Comparison of ENCODE assay signal across 13 cellular contexts in genomic region chr17:50692448-50693040, GRCh38. TPM values are rescaled to one million over a fixed set of nuclear protein-coding genes. Genes with fewer than 3 reads are reported as not detected.
A peak's percentile ranks its signal among the peaks of the same experiment; 100 is the strongest.
DNase-seq lines count a peak whose midpoint lies in the region; ATAC-seq and TF ChIP-seq lines count a peak whose summit lies in the region.
"Had no signal": no experiment of that assay in that cellular context is flagged by ENCODE, and none has a peak within 500 bp of the region (broad histone marks: within the 10 kb centered on the region; RNA-seq: fewer than 3 reads in every experiment).

No MANE protein-coding gene starts in this region.

- no peaks in the 10 kb centered on the region for H3K27me3 ChIP-seq in Caco-2 (replicated peaks; ENCODE audit: control insufficient read depth, insufficient read depth, low read length)
- no peaks in the 10 kb centered on the region for H3K27me3 ChIP-seq in Panc1 (ENCODE audit: control insufficient read depth, insufficient read depth, low read length)
- no peaks in the 10 kb centered on the region for H3K27me3 ChIP-seq in hepatocyte
- no peaks in the 10 kb centered on the region for H3K27me3 ChIP-seq in parathyroid adenoma (ENCODE audit: control insufficient read depth, insufficient read depth, low read length)
- H3K27me3 ChIP-seq: neutrophil had no signal

- H3K36me3 ChIP-seq in Caco-2 (ENCODE audit: control insufficient read depth, insufficient read depth, low read length) (peaks cover 13% of the 10 kb centered on the region), Panc1 (ENCODE audit: control insufficient read depth, insufficient read depth, low read length) (peaks cover 21% of the 10 kb centered on the region), hepatocyte (replicated peaks; ENCODE audit: insufficient read depth, low read depth) (no peaks in the 10 kb centered on the region), parathyroid adenoma (ENCODE audit: control insufficient read depth, insufficient read depth, low read length) (no peaks in the 10 kb centered on the region)

- 67% methylated on average over 6 of the region's 6 CpGs for WGBS in hepatocyte (ENCODE audit: low lambda C conversion rate, missing lambda C conversion rate)

- in situ Hi-C loops in Panc1 (cut with HindIII; ENCODE audit: low pct_unique_long_range_greater_than_20kb, low sequenced_read_pairs) = no loop called here

- H3K4me2 ChIP-seq in hepatocyte (peak overlapping the region; percentile 62), parathyroid adenoma (ENCODE audit: low read length) (no peak overlapping the region)

- peak overlapping the region; percentile 88 for H3K27ac Mint-ChIP-seq in Caco-2 (ENCODE audit: unreplicated experiment)
- H3K27ac Mint-ChIP-seq in activated CD4-positive, alpha-beta memory T cell treated with anti-CD3 and anti-CD28 coated beads, Interleukin-2, amount 10 ng/mL, durations not matched to agents 7 days and 5 days = no peak overlapping the region
- H3K27ac Mint-ChIP-seq: activated B cell treated with CpG ODN at 0.5 μM for 24 hours had no signal

- H3K79me2 ChIP-seq in hepatocyte (no peaks in the 10 kb centered on the region), parathyroid adenoma (no peaks in the 10 kb centered on the region)

- ATAC-seq in Panc1 = no peak
- no peak for ATAC-seq in HG02610 (IDR thresholded peaks at IDR 0.05; ENCODE audit: unreplicated experiment)
- ATAC-seq in GM19467 (IDR thresholded peaks at IDR 0.05; ENCODE audit: unreplicated experiment) = no peak

- no peaks in the 10 kb centered on the region for H3K27me3 Mint-ChIP-seq in Caco-2 (ENCODE audit: insufficient read depth, unreplicated experiment)
- no peaks in the 10 kb centered on the region for H3K27me3 Mint-ChIP-seq in activated CD4-positive, alpha-beta memory T cell treated with anti-CD3 and anti-CD28 coated beads, Interleukin-2, amount 10 ng/mL, durations not matched to agents 7 days and 5 days
- H3K27me3 Mint-ChIP-seq: activated B cell treated with CpG ODN at 0.5 μM for 24 hours had no signal

- DNase-seq in Caco-2 (peak; percentile 78 to 83), Panc1 (ENCODE audit: low read depth, low spot score) (no peak), hepatocyte (ENCODE audit: low spot score) (no peak), DMS153 (lab: John Stamatoyannopoulos, UW) (no peak)
- no peak for DNase-seq in activated CD4-positive, alpha-beta memory T cell treated with anti-CD3 and anti-CD28 coated beads, Interleukin-2, amount 10 ng/mL, durations not matched to agents 7 days and 5 days
- DNase-seq: activated B cell treated with CpG ODN at 0.5 μM for 24 hours, DMS 273 treated with DMSO at 0.1 percent for 48 hours, hippocampal formation, NCI-H2081 treated with DMSO at 0.1 percent for 48 hours had no signal

- no peaks in the 10 kb centered on the region for H3K9me3 ChIP-seq in Caco-2
- H3K9me3 ChIP-seq in Panc1 (ENCODE audit: control insufficient read depth, insufficient read depth, low read depth, low read length) = no peaks in the 10 kb centered on the region
- no peaks in the 10 kb centered on the region for H3K9me3 ChIP-seq in hepatocyte (ENCODE audit: low read depth)
- no peaks in the 10 kb centered on the region for H3K9me3 ChIP-seq in parathyroid adenoma (ENCODE audit: control insufficient read depth, low read length)
- H3K9me3 ChIP-seq: neutrophil had no signal

- H3K4me1 Mint-ChIP-seq in Caco-2 (ENCODE audit: low read depth, unreplicated experiment) = peaks cover 62% of the 10 kb centered on the region
- H3K4me1 Mint-ChIP-seq in activated CD4-positive, alpha-beta memory T cell treated with anti-CD3 and anti-CD28 coated beads, Interleukin-2, amount 10 ng/mL, durations not matched to agents 7 days and 5 days = peaks cover 14% of the 10 kb centered on the region
- H3K4me1 Mint-ChIP-seq: activated B cell treated with CpG ODN at 0.5 μM for 24 hours had no signal

- H4K20me1 ChIP-seq in hepatocyte (ENCODE audit: insufficient read depth, poor library complexity, severe bottlenecking) = no peaks in the 10 kb centered on the region

- H3K27ac ChIP-seq in Panc1 (ENCODE audit: low read length) (peak overlapping the region; percentile 29), hepatocyte (peak overlapping the region; percentile 99), parathyroid adenoma (peak overlapping the region; percentile 71)
- H3K27ac ChIP-seq: neutrophil had no signal

- no peak overlapping the region for H3K4me3 ChIP-seq in Caco-2 (ENCODE audit: low read depth, low read length)
- H3K4me3 ChIP-seq in Panc1 (ENCODE audit: low read depth in 2 of 2, low read length in 2 of 2) = no peak overlapping the region
- no peak overlapping the region for H3K4me3 ChIP-seq in hepatocyte
- no peak overlapping the region for H3K4me3 ChIP-seq in parathyroid adenoma (ENCODE audit: low read depth, low read length)

- H3K36me3 Mint-ChIP-seq in Caco-2 (ENCODE audit: insufficient read depth, unreplicated experiment) = peaks cover 66% of the 10 kb centered on the region
- peaks cover 36% of the 10 kb centered on the region for H3K36me3 Mint-ChIP-seq in activated CD4-positive, alpha-beta memory T cell treated with anti-CD3 and anti-CD28 coated beads, Interleukin-2, amount 10 ng/mL, durations not matched to agents 7 days and 5 days (ENCODE audit: low read depth)

- H2AFZ ChIP-seq in hepatocyte (no peak overlapping the region), parathyroid adenoma (no peak overlapping the region)

- no peak overlapping the region for H3K9ac ChIP-seq in parathyroid adenoma

- POLR2A ChIA-PET in Caco-2 (lab: Charles Lee) (interaction anchor here (0.6 to 2.9 kb wide), 18 partner anchors 8 to 213 kb away, joined by 3 to 21 read pairs (median 6); partner anchors contain the start of genes ABCC3, CACNA1G, LUC7L3 and TOB1), Panc1 (lab: Charles Lee) (interaction anchor here (0.6 kb wide), 2 partner anchors 70 to 1946 kb away, joined by 3 to 6 read pairs; no protein-coding TSS in a partner anchor)
- POLR2A ChIA-PET in activated CD4-positive, alpha-beta memory T cell treated with anti-CD3 and anti-CD28 coated beads, Interleukin-2, amount 10 ng/mL, durations not matched to agents 7 days and 5 days (lab: Charles Lee) = interaction anchor here (2.5 kb wide), 1 partner anchor 15 kb away, joined by 7 read pairs; the partner anchor contains the start of gene ANKRD40

- H3K9me2 ChIP-seq in hepatocyte (replicated peaks; ENCODE audit: insufficient read depth) = no peaks in the 10 kb centered on the region

- peaks cover 79% of the 10 kb centered on the region for H3K4me1 ChIP-seq in Caco-2
- H3K4me1 ChIP-seq in Panc1 (ENCODE audit: control insufficient read depth, insufficient read depth, low read length) = peaks cover 67% of the 10 kb centered on the region
- peaks cover 48% of the 10 kb centered on the region for H3K4me1 ChIP-seq in hepatocyte (ENCODE audit: insufficient read depth)
- peaks cover 21% of the 10 kb centered on the region for H3K4me1 ChIP-seq in parathyroid adenoma

- BruUV-seq in Caco-2 (replicated peaks; lab: Mats Ljungman, UMichigan) (TSS peak; percentile 86), Panc1 (replicated peaks; lab: Mats Ljungman, UMichigan) (no TSS peak)

- CTCF ChIA-PET in Caco-2 (lab: Charles Lee) (interaction anchor here (0.7 to 8.5 kb wide), 24 partner anchors 8 to 516 kb away, joined by 3 to 132 read pairs (median 5); partner anchors contain the start of genes CACNA1G, EPN3, LUC7L3 and RSAD1), Panc1 (lab: Charles Lee) (interaction anchor here (0.5 to 1.5 kb wide), 6 partner anchors 13 to 332 kb away, joined by 3 to 5 read pairs (median 4); no protein-coding TSS in a partner anchor)
- CTCF ChIA-PET in activated CD4-positive, alpha-beta memory T cell treated with anti-CD3 and anti-CD28 coated beads, Interleukin-2, amount 10 ng/mL, durations not matched to agents 7 days and 5 days (lab: Charles Lee) = interaction anchor here (1.0 to 1.2 kb wide), 2 partner anchors 10 to 149 kb away, joined by 3 read pairs; no protein-coding TSS in a partner anchor

- H3K4me3 Mint-ChIP-seq in Caco-2 (ENCODE audit: unreplicated experiment) = peak overlapping the region; percentile 63
- H3K4me3 Mint-ChIP-seq in activated CD4-positive, alpha-beta memory T cell treated with anti-CD3 and anti-CD28 coated beads, Interleukin-2, amount 10 ng/mL, durations not matched to agents 7 days and 5 days = no peak overlapping the region
- H3K4me3 Mint-ChIP-seq: activated B cell treated with CpG ODN at 0.5 μM for 24 hours had no signal

- no peaks in the 10 kb centered on the region for H3K9me3 Mint-ChIP-seq in Caco-2 (ENCODE audit: unreplicated experiment)
- no peaks in the 10 kb centered on the region for H3K9me3 Mint-ChIP-seq in activated CD4-positive, alpha-beta memory T cell treated with anti-CD3 and anti-CD28 coated beads, Interleukin-2, amount 10 ng/mL, durations not matched to agents 7 days and 5 days
- H3K9me3 Mint-ChIP-seq: activated B cell treated with CpG ODN at 0.5 μM for 24 hours had no signal

- TF ChIP-seq CTCF in Caco-2 (IDR thresholded peaks at IDR 0.05; ENCODE audit: insufficient read depth in 1 of 2, low read depth in 1 of 2, low read length in 1 of 2, severe bottlenecking in 1 of 2, unreplicated experiment in 1 of 2) (no peak), Panc1 (IDR thresholded peaks at IDR 0.05) (no peak), hepatocyte (IDR thresholded peaks at IDR 0.05; ENCODE audit: poor library complexity) (no peak), parathyroid adenoma (IDR thresholded peaks at IDR 0.05) (no peak)

- intact Hi-C loops in Caco-2 (cut with micrococcal nuclease; ENCODE audit: unreplicated experiment) = loop anchor here (1.0 to 10.0 kb wide), 4 partner anchors 8 to 328 kb away; partner anchors contain the start of gene CACNA1G
- intact Hi-C loops in Panc1 (cut with micrococcal nuclease; ENCODE audit: unreplicated experiment) = loop anchor here (5.0 kb wide), 1 partner anchor 210 kb away; no protein-coding TSS in a partner anchor

RNA-seq across cellular contexts. Expression of gene ANKRD40, which starts 15.2 kb away (rescaled TPM):
- 113 and 114 TPM in 2 replicates for total RNA-seq in Caco-2 (2022)
- total RNA-seq in Panc1 (2021; ENCODE audit: unreplicated experiment) = 57.2 TPM
- polyA plus RNA-seq in Panc1 (2012; ENCODE audit: insufficient read length) = 28.2 TPM
- total RNA-seq in hepatocyte = 28.1 and 30.8 TPM in 2 replicates
- polyA plus RNA-seq in hepatocyte = 10.3 and 11.4 TPM in 2 replicates
- total RNA-seq in activated CD4-positive, alpha-beta memory T cell treated with anti-CD3 and anti-CD28 coated beads, Interleukin-2, amount 10 ng/mL, durations not matched to agents 7 days and 5 days = 10 to 100 TPM; 29.8 to 31.1 TPM

RNA-seq across cellular contexts. Expression of gene LUC7L3, which starts 26.9 kb away (rescaled TPM):
- 284 and 287 TPM in 2 replicates for total RNA-seq in Caco-2 (2022)
- total RNA-seq in Panc1 (2021; ENCODE audit: unreplicated experiment) = 136 TPM
- 97.6 TPM for polyA plus RNA-seq in Panc1 (2012; ENCODE audit: insufficient read length)
- total RNA-seq in hepatocyte = 56.4 and 56.9 TPM in 2 replicates
- 156 and 256 TPM in 2 replicates for polyA plus RNA-seq in hepatocyte
- 100 to 1,000 TPM; 133 to 139 TPM for total RNA-seq in activated CD4-positive, alpha-beta memory T cell treated with anti-CD3 and anti-CD28 coated beads, Interleukin-2, amount 10 ng/mL, durations not matched to agents 7 days and 5 days

RNA-seq across cellular contexts. Expression of gene ABCC3, which starts 57.9 kb away (rescaled TPM):
- total RNA-seq in Caco-2 (2022) = 39.3 and 45.6 TPM in 2 replicates
- 128 TPM for total RNA-seq in Panc1 (2021; ENCODE audit: unreplicated experiment)
- polyA plus RNA-seq in Panc1 (2012; ENCODE audit: insufficient read length) = 188 TPM
- 12.6 and 18.1 TPM in 2 replicates for total RNA-seq in hepatocyte
- 16.9 and 19.2 TPM in 2 replicates for polyA plus RNA-seq in hepatocyte
- under 1 TPM in 1 of 2 experiments, not detected in 1; 0.25 TPM for total RNA-seq in activated CD4-positive, alpha-beta memory T cell treated with anti-CD3 and anti-CD28 coated beads, Interleukin-2, amount 10 ng/mL, durations not matched to agents 7 days and 5 days

Comparison
In these comparisons a context has a peak if more than half of its experiments do, and no peak if none do; other contexts are left out.
1. DNase-seq: peak in Caco-2 (2 of 2); none in Panc1 (single experiment), hepatocyte (single experiment), activated CD4-positive, alpha-beta memory T cell treated with anti-CD3 and anti-CD28 coated beads, Interleukin-2, amount 10 ng/mL, durations not matched to agents 7 days and 5 days (single experiment) and DMS153 (single experiment).
2. H3K27ac ChIP-seq: peak in every context shown above with its lines; median percentile 99 in hepatocyte; 71 in parathyroid adenoma; 29 in Panc1.
3. RNA of gene ABCC3, which starts 57.9 kb away (total RNA-seq): 128 TPM in Panc1 (single experiment), 39.3 to 45.6 TPM in Caco-2 and 12.6 to 18.1 TPM in hepatocyte; 0.25 TPM in activated CD4-positive, alpha-beta memory T cell treated with anti-CD3 and anti-CD28 coated beads, Interleukin-2, amount 10 ng/mL, durations not matched to agents 7 days and 5 days; every median in the first group is over 10 times any median in the second.